8 cellular contexts compared by ENCODE assay signal in the genomic region with DNA sequence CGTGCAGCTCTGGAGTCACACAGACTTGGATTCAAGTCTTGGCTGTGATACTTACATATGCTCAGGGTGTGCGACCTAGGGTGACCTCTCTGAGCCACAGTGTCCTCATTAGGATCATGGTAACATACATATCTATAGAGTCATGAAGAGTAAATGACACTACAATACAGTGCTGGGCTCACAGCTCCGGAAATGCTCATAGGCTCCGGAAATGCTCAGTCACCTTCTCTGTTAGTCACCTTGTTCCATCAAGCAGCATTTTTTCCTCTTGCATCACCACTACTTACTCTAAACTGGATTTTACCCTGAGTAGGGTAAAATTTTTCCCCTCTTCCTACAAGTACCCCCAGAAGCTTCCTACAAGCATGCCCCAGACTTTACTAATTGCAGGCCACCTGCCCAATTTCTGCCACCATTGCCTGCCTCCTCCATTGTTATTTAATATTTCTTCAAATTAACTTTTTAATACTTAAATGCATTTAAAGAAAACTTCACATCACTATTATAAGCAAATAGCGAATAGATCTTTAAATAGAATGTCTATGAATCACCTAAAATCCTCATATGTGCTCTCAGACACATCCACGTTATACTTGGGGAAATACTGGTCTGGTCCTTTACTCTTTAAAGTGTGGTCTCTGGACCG.
DNase-seq lines count a peak whose midpoint lies in the region; ATAC-seq and TF ChIP-seq lines count a peak whose summit lies in the region.

No MANE protein-coding gene starts in this region.

- intact Hi-C loops in stomach (cut with DNase I; ENCODE audit: low total_unique reads) = no loop called here

- H3K36me3 ChIP-seq in CD4-positive, CD25-positive, alpha-beta regulatory T cell (ENCODE audit: control insufficient read depth, insufficient read depth, low read length) = no peaks in the 10 kb centered on the region
- H3K36me3 ChIP-seq in stomach = no peaks in the 10 kb centered on the region

- no peak overlapping the region for H3K4me3 ChIP-seq in CD4-positive, CD25-positive, alpha-beta regulatory T cell (ENCODE audit: low read depth, low read length)
- H3K4me3 ChIP-seq in stomach = no peak overlapping the region

- H3K27me3 Mint-ChIP-seq in CD4-positive, CD25-positive, alpha-beta regulatory T cell = no peaks in the 10 kb centered on the region
- no peaks in the 10 kb centered on the region for H3K27me3 Mint-ChIP-seq in activated naive CD8-positive, alpha-beta T cell treated with anti-CD3 and anti-CD28 coated beads, Interleukin-2, amount 50 U/mL, for 24 hours

- H3K27me3 ChIP-seq in CD4-positive, CD25-positive, alpha-beta regulatory T cell (ENCODE audit: control insufficient read depth, insufficient read depth, low read length) = no peaks in the 10 kb centered on the region
- no peaks in the 10 kb centered on the region for H3K27me3 ChIP-seq in stomach

- H3K27ac Mint-ChIP-seq in CD4-positive, CD25-positive, alpha-beta regulatory T cell = peak overlapping the region in 2 of 3 donors; percentile 5 to 7
- peak overlapping the region; percentile 78 for H3K27ac Mint-ChIP-seq in activated naive CD8-positive, alpha-beta T cell treated with anti-CD3 and anti-CD28 coated beads, Interleukin-2, amount 50 U/mL, for 24 hours

- peaks cover 7% of the 10 kb centered on the region for H3K4me1 ChIP-seq in CD4-positive, CD25-positive, alpha-beta regulatory T cell (ENCODE audit: control insufficient read depth, insufficient read depth, low read length, poor library complexity, severe bottlenecking)
- no peaks in the 10 kb centered on the region for H3K4me1 ChIP-seq in stomach

- no peak overlapping the region for H3K27ac ChIP-seq in CD4-positive, CD25-positive, alpha-beta regulatory T cell (ENCODE audit: insufficient read depth, low read length, poor library complexity, severe bottlenecking)
- H3K27ac ChIP-seq in stomach = no peak overlapping the region

- no peaks in the 10 kb centered on the region for H3K9me3 ChIP-seq in CD4-positive, CD25-positive, alpha-beta regulatory T cell (ENCODE audit: control insufficient read depth in 2 of 2, low read length in 2 of 2)
- H3K9me3 ChIP-seq in stomach = no peaks in the 10 kb centered on the region

- no peaks in the 10 kb centered on the region for H3K36me3 Mint-ChIP-seq in CD4-positive, CD25-positive, alpha-beta regulatory T cell
- H3K36me3 Mint-ChIP-seq in activated naive CD8-positive, alpha-beta T cell treated with anti-CD3 and anti-CD28 coated beads, Interleukin-2, amount 50 U/mL, for 24 hours (ENCODE audit: low read depth) = no peaks in the 10 kb centered on the region

- no peak for TF ChIP-seq EP300 in stomach (IDR thresholded peaks at IDR 0.05)

- WGBS in stomach, 5 donors = 74 to 83% (median 81%) methylated on average over 7 of the region's 7 CpGs

- H3K4me3 Mint-ChIP-seq in CD4-positive, CD25-positive, alpha-beta regulatory T cell = no peak overlapping the region
- no peak overlapping the region for H3K4me3 Mint-ChIP-seq in activated naive CD8-positive, alpha-beta T cell treated with anti-CD3 and anti-CD28 coated beads, Interleukin-2, amount 50 U/mL, for 24 hours

- no peak for TF ChIP-seq POLR2A in stomach (IDR thresholded peaks at IDR 0.05)

- peaks cover 0 to 2% (median 0%) of the 10 kb centered on the region in 7 donors for H3K9me3 Mint-ChIP-seq in CD4-positive, CD25-positive, alpha-beta regulatory T cell
- no peaks in the 10 kb centered on the region for H3K9me3 Mint-ChIP-seq in activated naive CD8-positive, alpha-beta T cell treated with anti-CD3 and anti-CD28 coated beads, Interleukin-2, amount 50 U/mL, for 24 hours

- TF ChIP-seq CTCF in stomach (IDR thresholded peaks at IDR 0.05) = no peak

- peak; percentile 45 to 68 for ATAC-seq in CD4-positive, CD25-positive, alpha-beta regulatory T cell (ENCODE audit: low read depth in 2 of 2)
- peak; percentile 100 for ATAC-seq in activated naive CD8-positive, alpha-beta T cell treated with anti-CD3 and anti-CD28 coated beads, Interleukin-2, amount 50 U/mL, for 24 hours
- ATAC-seq in GM18873 (IDR thresholded peaks at IDR 0.05; ENCODE audit: low FRiP score, unreplicated experiment) = no peak

- H3K4me1 Mint-ChIP-seq in CD4-positive, CD25-positive, alpha-beta regulatory T cell = peaks cover 0 to 12% (median 5%) of the 10 kb centered on the region in 4 donors
- H3K4me1 Mint-ChIP-seq in activated naive CD8-positive, alpha-beta T cell treated with anti-CD3 and anti-CD28 coated beads, Interleukin-2, amount 50 U/mL, for 24 hours = peaks cover 24% of the 10 kb centered on the region

- peak in 1 of 3 donors; percentile 19 for DNase-seq in CD4-positive, CD25-positive, alpha-beta regulatory T cell
- DNase-seq in RKO (ENCODE audit: low spot score) (peak; percentile 100), pulmonary artery endothelial cell (ENCODE audit: low read depth, low spot score) (peak; percentile 68), globus pallidus (ENCODE audit: low spot score) (no peak), NCI-H146 (lab: John Stamatoyannopoulos, UW) (no peak), stomach (no peak)
- DNase-seq in activated naive CD8-positive, alpha-beta T cell treated with anti-CD3 and anti-CD28 coated beads, Interleukin-2, amount 50 U/mL, for 24 hours = peak; percentile 33

Comparison
In these comparisons a context has a peak if more than half of its experiments do, and no peak if none do; other contexts are left out.
1. DNase-seq: peak in RKO (single experiment), activated naive CD8-positive, alpha-beta T cell treated with anti-CD3 and anti-CD28 coated beads, Interleukin-2, amount 50 U/mL, for 24 hours (single experiment) and pulmonary artery endothelial cell (single experiment); none in globus pallidus (single experiment), NCI-H146 (single experiment) and stomach (single experiment).